In the genomic region with DNA sequence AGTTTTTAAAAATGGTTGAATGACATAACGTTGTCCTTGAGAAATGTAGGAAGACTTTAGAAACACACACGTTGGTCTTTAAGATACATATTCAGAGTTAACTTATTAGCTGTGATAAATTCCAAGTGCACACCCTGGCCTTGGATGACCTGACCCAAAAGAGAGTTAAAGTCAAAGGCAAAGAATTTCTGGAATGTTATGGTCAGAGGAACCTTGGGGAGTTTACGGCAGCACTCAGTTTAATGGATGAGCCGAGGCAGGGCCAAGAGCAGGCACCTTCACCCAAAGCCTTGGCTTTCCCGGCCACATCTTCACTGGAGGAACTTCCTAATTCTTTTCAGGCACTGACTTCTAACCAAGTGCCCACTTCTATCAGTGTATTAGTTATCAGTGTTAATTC, we compare ENCODE assay signal across 26 cellular contexts.
DNase-seq lines count a peak whose midpoint lies in the region; ATAC-seq, FAIRE-seq and TF ChIP-seq lines count a peak whose summit lies in the region.
"Had no signal": no experiment of that assay in that cellular context is flagged by ENCODE, and none has a peak within 500 bp of the region (broad histone marks: within the 10 kb centered on the region; RNA-seq: fewer than 3 reads in every experiment).

No MANE protein-coding gene starts in this region.

- H3K18ac ChIP-seq in H9 (ENCODE audit: insufficient read length, low read depth, low read length): no peak overlapping the region

- H3K79me1 ChIP-seq in H9 (ENCODE audit: insufficient read depth, low read depth, low read length, poor library complexity, severe bottlenecking): no peaks in the 10 kb centered on the region

- DNase-seq in H9 (no peak), RWPE2 (ENCODE audit: low spot score) (no peak), islet precursor cell (peak; percentile 79), NCI-H187 treated with DMSO at 0.1 percent for 48 hours (lab: John Stamatoyannopoulos, UW) (no peak), GM12892 (ENCODE audit: insufficient read length) (no peak), small intestine (no peak)
- DNase-seq: activated CD4-positive, alpha-beta T cell treated with anti-CD3 and anti-CD28 coated beads for 48 hours; activated CD8-positive, alpha-beta memory T cell treated with anti-CD3 and anti-CD28 coated beads, Interleukin-2, amount 10 ng/mL, durations not matched to agents 7 days and 5 days; activated naive CD8-positive, alpha-beta T cell treated with anti-CD3 and anti-CD28 coated beads, Interleukin-2, amount 50 U/mL, for 24 hours; caudate nucleus; erythroblast; HCEC 1CT; left lung; NCI-H1092; NCI-H2081; NCI-H510A treated with DMSO at 0.1 percent for 48 hours; occipital lobe; right lobe of liver; stimulated activated CD4-positive, alpha-beta T cell treated with anti-CD3 and anti-CD28 coated beads, Interleukin-1b, Interleukin-23, amount 100 ng/mL, for 48 hours; stimulated activated naive CD4-positive, alpha-beta T cell treated with Interleukin-2 at 50 U/mL for 16 hours; SW 1271 had no signal

- no peak overlapping the region for H3K56ac ChIP-seq in H9 (ENCODE audit: insufficient read length, low read depth, low read length)

- peaks cover 2% of the 10 kb centered on the region; the same call in 1 of the 2 replicates for H3K27me3 Mint-ChIP-seq in H9 (ENCODE audit: low read depth)
- H3K27me3 Mint-ChIP-seq: activated CD8-positive, alpha-beta memory T cell treated with anti-CD3 and anti-CD28 coated beads, Interleukin-2, amount 10 ng/mL, durations not matched to agents 7 days and 5 days had no signal

- H3K4me1 ChIP-seq in H9 (ENCODE audit: insufficient read depth, low read length): no peaks in the 10 kb centered on the region; the same call in 1 of the 2 replicates
- peaks cover 28% of the 10 kb centered on the region for H3K4me1 ChIP-seq in RWPE2 (ENCODE audit: insufficient read depth, poor library complexity, severe bottlenecking)
- peaks cover 43% of the 10 kb centered on the region for H3K4me1 ChIP-seq in stomach smooth muscle (ENCODE audit: control insufficient read depth, insufficient read depth, low read length)
- no peaks in the 10 kb centered on the region for H3K4me1 ChIP-seq in small intestine (ENCODE audit: control insufficient read depth in 2 of 2, insufficient read depth in 1 of 2, low read depth in 1 of 2, low read length in 1 of 2)
- H3K4me1 ChIP-seq: left lung, right lobe of liver had no signal

- H3T11ph ChIP-seq in H9 (ENCODE audit: low read length): no peak overlapping the region

- H2AFZ ChIP-seq in H9 (ENCODE audit: low read length): no peak overlapping the region

- H3K27ac ChIP-seq in H9 (ENCODE audit: insufficient read length, low read depth, low read length) (no peak overlapping the region), RWPE2 (ENCODE audit: poor library complexity, severe bottlenecking) (peak overlapping the region; percentile 65), stomach smooth muscle (ENCODE audit: low read length) (peak overlapping the region; percentile 62), small intestine (ENCODE audit: low read depth in 1 of 2, low read length in 1 of 2) (no peak overlapping the region)
- H3K27ac ChIP-seq: left lung, right lobe of liver had no signal

- H3K27ac Mint-ChIP-seq in H9: peak overlapping the region in 2 of 3 experiments; percentile 4 to 20; a peak in 2 of 7 replicates
- H3K27ac Mint-ChIP-seq: activated CD8-positive, alpha-beta memory T cell treated with anti-CD3 and anti-CD28 coated beads, Interleukin-2, amount 10 ng/mL, durations not matched to agents 7 days and 5 days; activated naive CD8-positive, alpha-beta T cell treated with anti-CD3 and anti-CD28 coated beads, Interleukin-2, amount 50 U/mL, for 24 hours had no signal

- H2BK15ac ChIP-seq in H9 (ENCODE audit: low read depth, low read length): no peak overlapping the region

- H4K91ac ChIP-seq in H9 (ENCODE audit: insufficient read length, low read depth, low read length): no peak overlapping the region

- TF ChIP-seq CTCF in H9 (conservative IDR thresholded peaks at IDR 0.05) (no peak), RWPE2 (IDR thresholded peaks at IDR 0.05; ENCODE audit: poor library complexity, severe bottlenecking) (no peak)

- H3K36me3 Mint-ChIP-seq in H9 (ENCODE audit: insufficient read depth in 1 of 3, low read depth in 3 of 3): no peaks in the 10 kb centered on the region
- H3K36me3 Mint-ChIP-seq: activated CD8-positive, alpha-beta memory T cell treated with anti-CD3 and anti-CD28 coated beads, Interleukin-2, amount 10 ng/mL, durations not matched to agents 7 days and 5 days had no signal

- H3K79me2 ChIP-seq in H9 (ENCODE audit: insufficient read depth, low read length): no peaks in the 10 kb centered on the region

- no peak overlapping the region for H2BK20ac ChIP-seq in H9 (ENCODE audit: low read depth, low read length, poor library complexity, severe bottlenecking)

- H3K23me2 ChIP-seq in H9 (ENCODE audit: insufficient read length, low read depth, low read length, poor library complexity, severe bottlenecking): no peaks in the 10 kb centered on the region

- no CpG with 5 or more reads among the region's 5 CpGs for WGBS in H9 (ENCODE audit: extremely low coverage, insufficient read length, low lambda C conversion rate)
- WGBS in small intestine, 3 donors: 74 to 83% (median 80%) methylated on average over 5 of the region's 5 CpGs

- no peak overlapping the region for H3K23ac ChIP-seq in H9 (ENCODE audit: insufficient read length, low read depth, low read length)

- H3K4me1 Mint-ChIP-seq in H9: peaks cover 29 to 37% of the 10 kb centered on the region in 2 experiments
- H3K4me1 Mint-ChIP-seq: activated CD8-positive, alpha-beta memory T cell treated with anti-CD3 and anti-CD28 coated beads, Interleukin-2, amount 10 ng/mL, durations not matched to agents 7 days and 5 days; activated naive CD8-positive, alpha-beta T cell treated with anti-CD3 and anti-CD28 coated beads, Interleukin-2, amount 50 U/mL, for 24 hours had no signal

- no peak overlapping the region for H2AK5ac ChIP-seq in H9 (ENCODE audit: insufficient read length, low read length)

- no peak overlapping the region for H4K8ac ChIP-seq in H9 (replicated peaks; ENCODE audit: insufficient read length, low read depth, low read length)

- no peaks in the 10 kb centered on the region for H4K20me1 ChIP-seq in H9 (ENCODE audit: control insufficient read depth, insufficient read depth, insufficient read length)

- H3K9me3 ChIP-seq in H9 (ENCODE audit: control insufficient read depth, low read depth, low read length) (no peaks in the 10 kb centered on the region), RWPE2 (ENCODE audit: severe bottlenecking) (no peaks in the 10 kb centered on the region), stomach smooth muscle (ENCODE audit: control insufficient read depth in 2 of 2, low read length in 2 of 2) (no peaks in the 10 kb centered on the region), small intestine (ENCODE audit: control insufficient read depth, low read depth) (no peaks in the 10 kb centered on the region)
- H3K9me3 ChIP-seq: gastrocnemius medialis, left lung, right lobe of liver, tibial nerve had no signal

- no peak overlapping the region for H2BK120ac ChIP-seq in H9 (ENCODE audit: low read depth, low read length, poor library complexity, severe bottlenecking)

- H3K9ac ChIP-seq in H9 (ENCODE audit: extremely low read depth, insufficient read length, low read length) (no peak overlapping the region), stomach smooth muscle (ENCODE audit: low read length in 2 of 2) (no peak overlapping the region)

- H3K36me3 ChIP-seq in RWPE2 (ENCODE audit: low read depth): no peaks in the 10 kb centered on the region
- peaks cover 7 to 10% of the 10 kb centered on the region in 2 donors for H3K36me3 ChIP-seq in stomach smooth muscle (ENCODE audit: control insufficient read depth in 2 of 2, insufficient read depth in 2 of 2, low read length in 2 of 2)
- no peaks in the 10 kb centered on the region for H3K36me3 ChIP-seq in small intestine (ENCODE audit: control insufficient read depth in 2 of 2, insufficient read depth in 2 of 2, low read length in 2 of 2)
- H3K36me3 ChIP-seq: gastrocnemius medialis, left lung, right lobe of liver, tibial nerve had no signal

- H3K14ac ChIP-seq in H9 (ENCODE audit: insufficient read depth, low read length): no peak overlapping the region

- no peak overlapping the region for H2BK12ac ChIP-seq in H9 (ENCODE audit: insufficient read length, low read depth, low read length)

- H3K4me3 ChIP-seq in RWPE2 (ENCODE audit: severe bottlenecking): no peak overlapping the region
- no peak overlapping the region for H3K4me3 ChIP-seq in stomach smooth muscle (ENCODE audit: low read length in 2 of 2)
- no peak overlapping the region for H3K4me3 ChIP-seq in small intestine (ENCODE audit: low read depth in 1 of 2, low read length in 2 of 2)
- H3K4me3 ChIP-seq: gastrocnemius medialis, K562, left lung, right lobe of liver, tibial nerve had no signal

- no peak overlapping the region for H3K4me3 Mint-ChIP-seq in H9
- H3K4me3 Mint-ChIP-seq: activated CD8-positive, alpha-beta memory T cell treated with anti-CD3 and anti-CD28 coated beads, Interleukin-2, amount 10 ng/mL, durations not matched to agents 7 days and 5 days; activated naive CD8-positive, alpha-beta T cell treated with anti-CD3 and anti-CD28 coated beads, Interleukin-2, amount 50 U/mL, for 24 hours had no signal

- H3K27me3 ChIP-seq in H9 (ENCODE audit: insufficient read depth, low read length): no peaks in the 10 kb centered on the region
- H3K27me3 ChIP-seq in RWPE2 (ENCODE audit: insufficient read depth, poor library complexity, severe bottlenecking): no peaks in the 10 kb centered on the region
- H3K27me3 ChIP-seq in stomach smooth muscle (ENCODE audit: control insufficient read depth in 1 of 2, insufficient read depth in 2 of 2, low read length in 2 of 2): no peaks in the 10 kb centered on the region
- H3K27me3 ChIP-seq in small intestine (ENCODE audit: control insufficient read depth in 2 of 2, insufficient read depth in 2 of 2, low read length in 2 of 2): no peaks in the 10 kb centered on the region
- H3K27me3 ChIP-seq: right lobe of liver, tibial nerve had no signal

- TF ChIP-seq POLR2A in GM12892 (IDR thresholded peaks at IDR 0.05; ENCODE audit: low read depth, low read length): no peak

- H4K5ac ChIP-seq in H9 (ENCODE audit: insufficient read length, low read depth, low read length): no peak overlapping the region

- FAIRE-seq in GM12892 (lab: Jason Lieb, UNC) (no peak), small intestine (lab: Jason Lieb, UNC) (no peak)
- FAIRE-seq: K562 had no signal

- no peaks in the 10 kb centered on the region; a peak in 2 of 5 replicates for H3K9me3 Mint-ChIP-seq in H9
- H3K9me3 Mint-ChIP-seq: activated naive CD8-positive, alpha-beta T cell treated with anti-CD3 and anti-CD28 coated beads, Interleukin-2, amount 50 U/mL, for 24 hours had no signal

- H3K4me2 ChIP-seq in H9 (ENCODE audit: insufficient read depth, insufficient read length, low read length): no peak overlapping the region

- ATAC-seq in RWPE2 (ENCODE audit: low read depth) (peak; percentile 79), HG02642 (IDR thresholded peaks at IDR 0.05; ENCODE audit: poor library complexity, unreplicated experiment) (no peak)
- ATAC-seq: activated CD8-positive, alpha-beta memory T cell treated with anti-CD3 and anti-CD28 coated beads, Interleukin-2, amount 10 ng/mL, durations not matched to agents 7 days and 5 days; activated naive CD8-positive, alpha-beta T cell treated with anti-CD3 and anti-CD28 coated beads, Interleukin-2, amount 50 U/mL, for 24 hours; gastrocnemius medialis; K562; left lung; right lobe of liver had no signal

- no peak overlapping the region for H3K4ac ChIP-seq in H9 (ENCODE audit: low read depth, low read length)

- no peak overlapping the region for H2BK5ac ChIP-seq in H9 (ENCODE audit: insufficient read length, low read length)

Comparison
In these comparisons a context has a peak if more than half of its experiments do, and no peak if none do; other contexts are left out.
1. H3K27ac ChIP-seq: peak in RWPE2 (single experiment) and stomach smooth muscle (single experiment); none in H9 (single experiment) and small intestine (0 of 2).